Comparison of ENCODE assay signal across 27 cellular contexts in the genomic region with DNA sequence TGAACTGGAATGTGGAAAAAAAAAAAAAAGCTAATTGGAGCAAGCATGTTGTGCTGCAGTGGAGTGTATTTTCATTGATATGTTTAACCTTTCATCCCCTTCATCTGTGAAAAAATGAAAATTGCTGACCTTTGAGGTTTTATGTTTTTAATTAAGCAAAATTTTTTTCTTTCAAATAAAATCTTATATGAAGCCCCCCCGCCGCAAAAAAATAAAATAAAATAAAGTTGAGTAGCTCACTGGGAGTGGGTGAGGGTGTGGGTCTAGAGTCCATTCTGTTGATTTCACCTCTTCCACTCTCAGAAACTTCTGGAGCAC. TPM values are rescaled to one million over a fixed set of nuclear protein-coding genes. Genes with fewer than 3 reads are reported as not detected.
"Had no signal": no experiment of that assay in that cellular context is flagged by ENCODE, and none has a peak within 500 bp of the region (broad histone marks: within the 10 kb centered on the region; RNA-seq: fewer than 3 reads in every experiment).

No MANE protein-coding gene starts in this region.

- H2AFZ ChIP-seq: neural progenitor cell, parathyroid adenoma had no signal

- H3K9ac ChIP-seq: neural progenitor cell, parathyroid adenoma had no signal

- H3K4me2 ChIP-seq: neural progenitor cell had no signal

- H3K9me3 Mint-ChIP-seq: activated T-cell treated with anti-CD3 and anti-CD28 coated beads, Interleukin-2, amount 50 U/mL, for 72 hours; neural progenitor cell; type B pancreatic cell had no signal

- H3K36me3 ChIP-seq: colonic mucosa, esophagus squamous epithelium, neural progenitor cell, thoracic aorta, uterus had no signal

- H3K9me3 ChIP-seq: body of pancreas, colonic mucosa, esophagus squamous epithelium, psoas muscle, thoracic aorta, uterus had no signal

- H3K4me3 ChIP-seq: body of pancreas, colonic mucosa, esophagus squamous epithelium, neural progenitor cell, psoas muscle, thoracic aorta, uterus had no signal

- H3K4me3 Mint-ChIP-seq: activated CD4-positive, alpha-beta T cell treated with anti-CD3 and anti-CD28 coated beads for 36 hours; activated naive CD8-positive, alpha-beta T cell; activated T-cell treated with anti-CD3 and anti-CD28 coated beads, Interleukin-2, amount 50 U/mL, for 72 hours; natural killer cell; neural progenitor cell; type B pancreatic cell had no signal

- H3K27me3 ChIP-seq: body of pancreas, colonic mucosa, esophagus squamous epithelium, neural progenitor cell, uterus had no signal

- H3K4me1 ChIP-seq: body of pancreas, colonic mucosa, neural progenitor cell, parathyroid adenoma, psoas muscle, uterus had no signal

- H3K4me1 Mint-ChIP-seq: activated CD4-positive, alpha-beta T cell treated with anti-CD3 and anti-CD28 coated beads for 36 hours; natural killer cell had no signal

- H3K36me3 Mint-ChIP-seq: activated naive CD8-positive, alpha-beta T cell; natural killer cell; neural progenitor cell; type B pancreatic cell had no signal

- FAIRE-seq: frontal cortex, islet of Langerhans had no signal

- DNase-seq: activated CD4-positive, alpha-beta T cell treated with anti-CD3 and anti-CD28 coated beads for 36 hours; activated CD4-positive, alpha-beta T cell treated with anti-CD3 and anti-CD28 coated beads, Interleukin-2, amount 50 U/mL, for 4 hours; activated CD4-positive, CD25-positive, alpha-beta regulatory T cell; activated naive CD4-positive, alpha-beta T cell treated with Interleukin-2 at 50 U/mL for 16 hours; activated T-cell treated with anti-CD3 and anti-CD28 coated beads for 4 hours; activated T-cell treated with anti-CD3 and anti-CD28 coated beads, Interleukin-2, amount 50 U/mL, for 72 hours; anterior cingulate cortex; colonic mucosa; effector CD8-positive, alpha-beta T cell; esophagus squamous epithelium; left ventricle myocardium superior; natural killer cell; occipital lobe; psoas muscle; stimulated activated CD4-positive, alpha-beta T cell treated with anti-CD3 and anti-CD28 coated beads, Interleukin-4, amount 100 ng/mL, for 1 hour; stimulated activated naive CD8-positive, alpha-beta T cell treated with anti-CD3 and anti-CD28 coated beads, Interleukin-15, Interleukin-2, amounts not matched to agents 100 U/mL and 50 U/mL, for 24 hours; uterus had no signal

- H3K27ac Mint-ChIP-seq: activated CD4-positive, alpha-beta T cell treated with anti-CD3 and anti-CD28 coated beads for 36 hours; activated naive CD8-positive, alpha-beta T cell; activated T-cell treated with anti-CD3 and anti-CD28 coated beads, Interleukin-2, amount 50 U/mL, for 72 hours; natural killer cell; neural progenitor cell; type B pancreatic cell had no signal

- H3K27me3 Mint-ChIP-seq: type B pancreatic cell had no signal

- H3K27ac ChIP-seq: body of pancreas, colonic mucosa, epithelial cell of prostate, neural progenitor cell, parathyroid adenoma, psoas muscle, thoracic aorta had no signal

- H3K79me2 ChIP-seq: parathyroid adenoma had no signal

- ATAC-seq: activated CD4-positive, alpha-beta T cell treated with anti-CD3 and anti-CD28 coated beads for 36 hours; activated T-cell treated with anti-CD3 and anti-CD28 coated beads, Interleukin-2, amount 50 U/mL, for 72 hours; body of pancreas; natural killer cell; psoas muscle; stimulated activated naive CD8-positive, alpha-beta T cell treated with anti-CD3 and anti-CD28 coated beads, Interleukin-15, Interleukin-2, amounts not matched to agents 100 U/mL and 50 U/mL, for 24 hours had no signal

RNA-seq across cellular contexts. Expression of gene TEK, which starts 43.3 kb away (rescaled TPM):
- total RNA-seq: activated CD4-positive, alpha-beta T cell treated with anti-CD3 and anti-CD28 coated beads for 36 hours; activated T-cell treated with anti-CD3 and anti-CD28 coated beads, Interleukin-2, amount 50 U/mL, for 72 hours; natural killer cell; T-helper 1 cell treated with Interleukin-12 subunit alpha and Interleukin-12 subunit beta and Interleukin-4 antibody, amounts not matched to agents 30 ng/mL and 1 ng/mL, for 36 hours had no signal
